ENCODE assay signal across 8 cellular contexts in the genomic region with DNA sequence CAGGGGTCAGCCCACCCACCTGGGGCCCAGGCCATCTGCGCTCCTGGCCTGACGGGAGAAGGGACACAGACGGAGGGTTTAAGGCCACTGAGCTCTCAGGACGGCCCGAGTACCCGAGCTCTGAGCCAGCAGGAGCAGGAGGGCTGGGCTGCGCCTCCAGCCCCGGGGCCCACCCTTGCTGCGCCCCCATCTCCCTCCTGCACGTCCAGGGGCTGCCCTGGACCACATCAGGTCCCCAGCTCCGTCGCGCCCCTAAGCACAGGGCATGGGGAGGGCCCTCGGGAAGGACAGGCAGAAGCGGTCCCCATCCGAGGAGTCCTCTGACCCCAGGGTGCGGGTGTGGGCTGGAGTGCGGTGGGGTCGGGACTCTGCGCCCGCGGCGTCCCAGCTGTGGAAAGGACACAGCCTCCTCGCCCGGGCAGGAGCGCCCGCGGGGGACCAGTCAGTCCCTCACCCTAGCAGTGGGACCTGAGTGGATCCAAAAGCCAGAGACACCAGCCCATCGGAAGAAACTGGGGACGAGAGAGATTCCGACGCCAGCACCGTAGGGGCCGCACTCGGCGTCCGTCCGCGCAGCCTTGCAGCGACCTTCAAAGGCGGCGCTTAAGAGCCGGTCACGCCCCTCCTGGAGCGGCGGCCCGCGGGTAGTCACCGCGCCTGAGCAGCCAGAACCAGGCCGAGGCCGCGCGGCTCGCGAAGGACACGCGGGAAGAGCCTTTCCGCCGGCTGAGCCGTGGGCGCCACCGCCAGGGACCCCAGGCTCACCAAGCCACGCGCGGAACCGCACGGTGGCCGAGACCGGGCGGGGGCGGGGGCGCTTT. TPM values are rescaled to one million over a fixed set of nuclear protein-coding genes. Genes with fewer than 3 reads are reported as not detected.
DNase-seq lines count a peak whose midpoint lies in the region; ATAC-seq, FAIRE-seq and TF ChIP-seq lines count a peak whose summit lies in the region.

No MANE protein-coding gene starts in this region.

- no peak for TF ChIP-seq POLR2A in H54 (IDR thresholded peaks at IDR 0.05; ENCODE audit: low read depth, low read length)

- H3K9me3 ChIP-seq in duodenal mucosa (ENCODE audit: control insufficient read depth in 1 of 2, low read length in 2 of 2) (no peaks in the 10 kb centered on the region), lung (ENCODE audit: control insufficient read depth in 2 of 2, insufficient read depth in 1 of 2, low read length in 1 of 2) (peaks cover 0 to 4% of the 10 kb centered on the region in 2 donors)

- H3K27me3 ChIP-seq in duodenal mucosa (ENCODE audit: control insufficient read depth in 1 of 2, insufficient read depth in 2 of 2, low read length in 2 of 2) (peaks cover 16 to 21% of the 10 kb centered on the region in 2 donors), lung (ENCODE audit: control insufficient read depth, insufficient read depth) (no peaks in the 10 kb centered on the region)

- H3K4me1 ChIP-seq in duodenal mucosa (ENCODE audit: control insufficient read depth in 1 of 2, insufficient read depth in 2 of 2, low read length in 2 of 2) (peaks cover 0 to 4% of the 10 kb centered on the region in 2 donors), lung (ENCODE audit: control insufficient read depth in 2 of 2, insufficient read depth in 2 of 2, low read length in 2 of 2) (peaks cover 0 to 5% of the 10 kb centered on the region in 2 donors)

- no peak overlapping the region for H3K9ac ChIP-seq in duodenal mucosa (ENCODE audit: low read depth in 1 of 2, low read length in 2 of 2)

- no peak for FAIRE-seq in H54 (lab: Jason Lieb, UNC)

- ATAC-seq in lung (ENCODE audit: insufficient read depth, low FRiP score), result peak; percentile 83
- no peak for ATAC-seq in GM21526 (IDR thresholded peaks at IDR 0.05; ENCODE audit: low FRiP score, unreplicated experiment)

- H3K27ac ChIP-seq in duodenal mucosa (ENCODE audit: low read depth, low read length), result no peak overlapping the region
- H3K27ac ChIP-seq in lung (ENCODE audit: low read depth in 1 of 2, low read length in 1 of 2), result peak overlapping the region in 1 of 2 donors; percentile 57

- TF ChIP-seq CTCF in GM10266 (IDR thresholded peaks at IDR 0.05; ENCODE audit: control insufficient read depth, insufficient read depth, low read depth, missing control alignments) (no peak), lung (IDR thresholded peaks at IDR 0.05; ENCODE audit: control extremely low read depth, extremely low read depth) (no peak)

- WGBS in lung, 2 donors, result 19 to 20% methylated on average over 67 to 73 of the region's 73 CpGs

- DNase-seq in GM10266 (ENCODE audit: extremely low spot score), result peak; percentile 51
- DNase-seq in RPMI7951 (ENCODE audit: low read depth), result peak; percentile 73
- peak; percentile 30 for DNase-seq in lung (ENCODE audit: low spot score)
- DNase-seq in stimulated activated CD8-positive, alpha-beta memory T cell treated with anti-CD3 and anti-CD28 coated beads, Interleukin-12 subunit alpha, Interleukin-12 subunit beta, amount 100 ng/mL, for 4 hours (ENCODE audit: low read depth), result peak; percentile 11
- DNase-seq in H54 (ENCODE audit: insufficient read length, low spot score), result no peak
- DNase-seq in NCI-H82 treated with DMSO at 0.1 percent for 48 hours (lab: John Stamatoyannopoulos, UW; ENCODE audit: unreplicated experiment), result no peak

- H3K4me3 ChIP-seq in duodenal mucosa (ENCODE audit: low read depth in 1 of 2, low read length in 2 of 2), result peak overlapping the region; percentile 35 to 60
- peak overlapping the region; percentile 14 for H3K4me3 ChIP-seq in lung

- H3K36me3 ChIP-seq in duodenal mucosa (ENCODE audit: control insufficient read depth in 1 of 2, insufficient read depth in 2 of 2, low read length in 2 of 2) (no peaks in the 10 kb centered on the region), lung (ENCODE audit: control insufficient read depth in 2 of 2, insufficient read depth in 2 of 2, low read length in 2 of 2) (no peaks in the 10 kb centered on the region)

RNA-seq across cellular contexts. Expression of a gene that starts 15.9 kb away (rescaled TPM):
- 10.9 and 19.6 TPM in 2 replicates for total RNA-seq in RPMI7951 (2014; rRNA removed; shearing (Covaris generic))
- under 1 TPM; 0.40 to 0.80 TPM for total RNA-seq in lung
- under 1 TPM; 0.12 to 0.25 TPM for polyA plus RNA-seq in lung

Comparison
In these comparisons a context has a peak if more than half of its experiments do, and no peak if none do; other contexts are left out.
1. DNase-seq: peak in GM10266 (single experiment), RPMI7951 (single experiment), lung (single experiment) and stimulated activated CD8-positive, alpha-beta memory T cell treated with anti-CD3 and anti-CD28 coated beads, Interleukin-12 subunit alpha, Interleukin-12 subunit beta, amount 100 ng/mL, for 4 hours (single experiment); none in H54 (single experiment) and NCI-H82 treated with DMSO at 0.1 percent for 48 hours (single experiment).